1 cellular context compared by ENCODE assay signal in the genomic region with DNA sequence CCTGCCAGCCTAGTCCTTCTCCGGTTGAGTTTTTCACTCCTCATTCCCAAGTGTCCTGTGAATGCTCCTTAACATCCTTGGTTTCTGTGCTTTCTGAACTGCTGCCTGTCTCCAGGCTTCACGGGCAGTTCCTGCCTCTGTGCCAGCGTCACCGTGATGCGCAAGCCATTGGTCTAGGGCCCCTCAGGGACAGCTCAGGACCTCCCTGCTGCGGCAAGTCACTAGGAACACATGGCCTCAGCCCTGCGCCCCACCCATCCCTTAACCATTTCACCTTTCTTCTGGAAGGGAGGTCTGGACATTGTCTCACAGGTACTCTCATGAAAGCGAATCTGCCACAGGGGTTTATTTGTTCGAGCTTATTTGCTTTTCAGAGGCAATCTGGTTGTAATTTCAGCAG.
TF ChIP-seq lines count a peak whose summit lies in the region.

No MANE protein-coding gene starts in this region.

TF ChIP-seq in IMR-90, 13 proteins besides CTCF, POLR2A, EP300 and RAD21:
- TF ChIP-seq MAZ (IDR thresholded peaks at IDR 0.05; ENCODE audit: borderline replicate concordance, low read depth, low read length), result no peak
- TF ChIP-seq SMC3 (IDR thresholded peaks at IDR 0.05; ENCODE audit: low read depth, low read length), result no peak
